In the genomic region with DNA sequence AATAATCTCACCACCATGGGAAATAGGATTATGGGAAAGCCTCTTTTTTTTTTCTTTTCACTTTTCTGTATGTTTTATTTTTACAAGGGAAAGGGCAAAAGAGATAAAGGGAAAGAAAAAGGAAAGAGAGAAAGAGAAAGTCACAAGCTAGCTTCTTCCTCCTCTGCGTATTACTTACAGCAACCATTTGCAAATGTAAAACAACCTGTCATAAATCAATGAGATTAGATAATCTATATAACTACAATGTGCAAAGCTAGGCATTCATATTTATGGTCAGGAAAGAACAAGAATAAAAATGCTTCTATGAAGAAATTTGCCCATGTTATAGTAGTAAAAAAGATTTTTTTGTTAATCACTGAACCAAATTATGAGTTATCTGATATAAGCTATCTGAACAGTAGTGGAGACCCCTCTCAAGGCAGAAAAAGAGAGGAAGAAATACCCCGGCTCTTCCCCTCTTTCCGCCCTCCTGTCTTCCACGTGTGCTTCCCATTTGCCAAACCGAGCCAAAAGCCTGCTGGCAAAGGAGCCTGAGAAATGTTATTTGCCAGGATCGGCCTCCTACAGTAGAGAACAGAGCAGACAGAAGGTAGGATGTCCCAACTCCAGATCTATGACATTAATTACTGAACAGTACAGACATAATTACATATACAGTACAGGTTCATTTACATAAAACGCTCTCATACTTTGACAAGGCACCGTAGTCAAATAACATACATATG, we compare ENCODE assay signal across 2 cellular contexts.
TF ChIP-seq lines count a peak whose summit lies in the region.

No MANE protein-coding gene starts in this region.

TF ChIP-seq in liver, 16 proteins besides CTCF, POLR2A, EP300 and RAD21:
- TF ChIP-seq NR2F2 (IDR thresholded peaks at IDR 0.05) (no peak), MAX (IDR thresholded peaks at IDR 0.05) (no peak)

TF ChIP-seq in HepG2, 621 proteins besides CTCF, POLR2A, EP300 and RAD21:
- TF ChIP-seq ZNF816 (CRISPR knock-in tag; IDR thresholded peaks at IDR 0.05; ENCODE audit: borderline replicate concordance) (no peak), RNF2 (conservative IDR thresholded peaks at IDR 0.05; ENCODE audit: low read depth) (no peak), REPIN1 (CRISPR knock-in tag; IDR thresholded peaks at IDR 0.05; ENCODE audit: borderline replicate concordance, low read depth) (no peak), ZNF83 (CRISPR knock-in tag; IDR thresholded peaks at IDR 0.05; ENCODE audit: borderline replicate concordance) (no peak), HOXD1 (CRISPR knock-in tag; IDR thresholded peaks at IDR 0.05) (no peak), SNAPC2 (CRISPR knock-in tag; IDR thresholded peaks at IDR 0.05) (no peak), ZNF550 (CRISPR knock-in tag; IDR thresholded peaks at IDR 0.05; ENCODE audit: borderline replicate concordance) (no peak), RXRA (CRISPR knock-in tag; IDR thresholded peaks at IDR 0.05) (no peak), ZFP90 (CRISPR knock-in tag; IDR thresholded peaks at IDR 0.05; ENCODE audit: borderline replicate concordance) (no peak), SP5 (CRISPR knock-in tag; IDR thresholded peaks at IDR 0.05; ENCODE audit: borderline replicate concordance, low read depth) (no peak)
- TF ChIP-seq, protein P1, sequence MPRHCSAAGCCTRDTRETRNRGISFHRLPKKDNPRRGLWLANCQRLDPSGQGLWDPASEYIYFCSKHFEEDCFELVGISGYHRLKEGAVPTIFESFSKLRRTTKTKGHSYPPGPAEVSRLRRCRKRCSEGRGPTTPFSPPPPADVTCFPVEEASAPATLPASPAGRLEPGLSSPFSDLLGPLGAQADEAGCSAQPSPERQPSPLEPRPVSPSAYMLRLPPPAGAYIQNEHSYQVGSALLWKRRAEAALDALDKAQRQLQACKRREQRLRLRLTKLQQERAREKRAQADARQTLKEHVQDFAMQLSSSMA (CRISPR knock-in tag; IDR thresholded peaks at IDR 0.05), result no peak
